3 cellular contexts compared by ENCODE assay signal in the genomic region with DNA sequence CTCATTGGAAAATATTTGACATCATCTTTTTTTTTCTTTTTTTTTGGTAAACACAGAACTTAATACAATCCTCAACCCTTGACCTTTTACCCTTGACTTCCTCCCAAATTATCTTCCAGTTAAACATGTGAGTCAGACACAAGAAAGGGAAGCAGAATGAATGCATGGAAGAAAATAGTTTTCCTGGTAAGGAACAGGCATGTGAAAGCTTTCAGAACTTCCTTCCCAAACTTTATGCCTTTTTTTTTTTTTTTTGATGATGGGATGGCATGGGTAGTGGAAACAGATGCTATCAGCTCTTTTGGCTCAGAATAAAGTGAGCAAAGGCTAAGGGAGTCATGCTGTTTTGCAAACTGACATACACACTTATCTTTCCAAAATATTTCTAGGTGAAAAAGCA.
A peak's percentile ranks its signal among the peaks of the same experiment; 100 is the strongest.
TF ChIP-seq lines count a peak whose summit lies in the region.

No MANE protein-coding gene starts in this region.

TF ChIP-seq in liver, 16 proteins besides CTCF, POLR2A, EP300 and RAD21:
- TF ChIP-seq JUND (IDR thresholded peaks at IDR 0.05) (peak in 1 of 2 donors; percentile 17), FOXA1 (IDR thresholded peaks at IDR 0.05) (no peak), SP1 (IDR thresholded peaks at IDR 0.05) (no peak), RXRA (IDR thresholded peaks at IDR 0.05) (peak in 1 of 2 donors; percentile 29), NR2F2 (IDR thresholded peaks at IDR 0.05) (peak; percentile 95), EGR1 (IDR thresholded peaks at IDR 0.05; ENCODE audit: low read depth in 2 of 2) (no peak), HNF4G (IDR thresholded peaks at IDR 0.05) (no peak), YY1 (IDR thresholded peaks at IDR 0.05) (no peak), HNF4A (conservative IDR thresholded peaks at IDR 0.05) (no peak), TAF1 (conservative IDR thresholded peaks at IDR 0.05) (no peak), GABPA (IDR thresholded peaks at IDR 0.05 in 1 of 2, conservative IDR thresholded peaks at IDR 0.05 in 1 of 2) (no peak), FOXA2 (IDR thresholded peaks at IDR 0.05) (no peak)
- TF ChIP-seq, protein P1, sequence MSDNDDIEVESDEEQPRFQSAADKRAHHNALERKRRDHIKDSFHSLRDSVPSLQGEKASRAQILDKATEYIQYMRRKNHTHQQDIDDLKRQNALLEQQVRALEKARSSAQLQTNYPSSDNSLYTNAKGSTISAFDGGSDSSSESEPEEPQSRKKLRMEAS (IDR thresholded peaks at IDR 0.05), result no peak
- TF ChIP-seq, protein P2, sequence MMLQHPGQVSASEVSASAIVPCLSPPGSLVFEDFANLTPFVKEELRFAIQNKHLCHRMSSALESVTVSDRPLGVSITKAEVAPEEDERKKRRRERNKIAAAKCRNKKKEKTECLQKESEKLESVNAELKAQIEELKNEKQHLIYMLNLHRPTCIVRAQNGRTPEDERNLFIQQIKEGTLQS (IDR thresholded peaks at IDR 0.05), result no peak
- TF ChIP-seq, protein P3, sequence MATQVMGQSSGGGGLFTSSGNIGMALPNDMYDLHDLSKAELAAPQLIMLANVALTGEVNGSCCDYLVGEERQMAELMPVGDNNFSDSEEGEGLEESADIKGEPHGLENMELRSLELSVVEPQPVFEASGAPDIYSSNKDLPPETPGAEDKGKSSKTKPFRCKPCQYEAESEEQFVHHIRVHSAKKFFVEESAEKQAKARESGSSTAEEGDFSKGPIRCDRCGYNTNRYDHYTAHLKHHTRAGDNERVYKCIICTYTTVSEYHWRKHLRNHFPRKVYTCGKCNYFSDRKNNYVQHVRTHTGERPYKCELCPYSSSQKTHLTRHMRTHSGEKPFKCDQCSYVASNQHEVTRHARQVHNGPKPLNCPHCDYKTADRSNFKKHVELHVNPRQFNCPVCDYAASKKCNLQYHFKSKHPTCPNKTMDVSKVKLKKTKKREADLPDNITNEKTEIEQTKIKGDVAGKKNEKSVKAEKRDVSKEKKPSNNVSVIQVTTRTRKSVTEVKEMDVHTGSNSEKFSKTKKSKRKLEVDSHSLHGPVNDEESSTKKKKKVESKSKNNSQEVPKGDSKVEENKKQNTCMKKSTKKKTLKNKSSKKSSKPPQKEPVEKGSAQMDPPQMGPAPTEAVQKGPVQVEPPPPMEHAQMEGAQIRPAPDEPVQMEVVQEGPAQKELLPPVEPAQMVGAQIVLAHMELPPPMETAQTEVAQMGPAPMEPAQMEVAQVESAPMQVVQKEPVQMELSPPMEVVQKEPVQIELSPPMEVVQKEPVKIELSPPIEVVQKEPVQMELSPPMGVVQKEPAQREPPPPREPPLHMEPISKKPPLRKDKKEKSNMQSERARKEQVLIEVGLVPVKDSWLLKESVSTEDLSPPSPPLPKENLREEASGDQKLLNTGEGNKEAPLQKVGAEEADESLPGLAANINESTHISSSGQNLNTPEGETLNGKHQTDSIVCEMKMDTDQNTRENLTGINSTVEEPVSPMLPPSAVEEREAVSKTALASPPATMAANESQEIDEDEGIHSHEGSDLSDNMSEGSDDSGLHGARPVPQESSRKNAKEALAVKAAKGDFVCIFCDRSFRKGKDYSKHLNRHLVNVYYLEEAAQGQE (IDR thresholded peaks at IDR 0.05), result no peak
- TF ChIP-seq, protein P4, sequence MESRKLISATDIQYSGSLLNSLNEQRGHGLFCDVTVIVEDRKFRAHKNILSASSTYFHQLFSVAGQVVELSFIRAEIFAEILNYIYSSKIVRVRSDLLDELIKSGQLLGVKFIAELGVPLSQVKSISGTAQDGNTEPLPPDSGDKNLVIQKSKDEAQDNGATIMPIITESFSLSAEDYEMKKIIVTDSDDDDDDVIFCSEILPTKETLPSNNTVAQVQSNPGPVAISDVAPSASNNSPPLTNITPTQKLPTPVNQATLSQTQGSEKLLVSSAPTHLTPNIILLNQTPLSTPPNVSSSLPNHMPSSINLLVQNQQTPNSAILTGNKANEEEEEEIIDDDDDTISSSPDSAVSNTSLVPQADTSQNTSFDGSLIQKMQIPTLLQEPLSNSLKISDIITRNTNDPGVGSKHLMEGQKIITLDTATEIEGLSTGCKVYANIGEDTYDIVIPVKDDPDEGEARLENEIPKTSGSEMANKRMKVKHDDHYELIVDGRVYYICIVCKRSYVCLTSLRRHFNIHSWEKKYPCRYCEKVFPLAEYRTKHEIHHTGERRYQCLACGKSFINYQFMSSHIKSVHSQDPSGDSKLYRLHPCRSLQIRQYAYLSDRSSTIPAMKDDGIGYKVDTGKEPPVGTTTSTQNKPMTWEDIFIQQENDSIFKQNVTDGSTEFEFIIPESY (IDR thresholded peaks at IDR 0.05), result no peak

TF ChIP-seq in HepG2, 621 proteins besides CTCF, POLR2A, EP300 and RAD21:
- TF ChIP-seq SMC3 (IDR thresholded peaks at IDR 0.05; ENCODE audit: low read length), result no peak
- no peak for TF ChIP-seq ZKSCAN8 (CRISPR knock-in tag; IDR thresholded peaks at IDR 0.05; ENCODE audit: borderline replicate concordance)

TF ChIP-seq in endothelial cell of umbilical vein, 7 proteins besides CTCF, POLR2A, EP300 and RAD21:
- TF ChIP-seq MYC (IDR thresholded peaks at IDR 0.05; ENCODE audit: low read depth, low read length), result no peak
- peak; percentile 90 for TF ChIP-seq JUN (IDR thresholded peaks at IDR 0.05; ENCODE audit: borderline replicate concordance, insufficient read depth, insufficient read length, low read depth)
- TF ChIP-seq FOS (IDR thresholded peaks at IDR 0.05; ENCODE audit: borderline replicate concordance, insufficient read depth, low read length), result peak; percentile 80
- TF ChIP-seq POLR2AphosphoS5 (IDR thresholded peaks at IDR 0.05; ENCODE audit: insufficient read depth, low read depth, low read length), result no peak
- TF ChIP-seq GATA2 (IDR thresholded peaks at IDR 0.05; ENCODE audit: insufficient read depth, insufficient read length, low read depth, low read length), result peak; percentile 91
